In the genomic region with DNA sequence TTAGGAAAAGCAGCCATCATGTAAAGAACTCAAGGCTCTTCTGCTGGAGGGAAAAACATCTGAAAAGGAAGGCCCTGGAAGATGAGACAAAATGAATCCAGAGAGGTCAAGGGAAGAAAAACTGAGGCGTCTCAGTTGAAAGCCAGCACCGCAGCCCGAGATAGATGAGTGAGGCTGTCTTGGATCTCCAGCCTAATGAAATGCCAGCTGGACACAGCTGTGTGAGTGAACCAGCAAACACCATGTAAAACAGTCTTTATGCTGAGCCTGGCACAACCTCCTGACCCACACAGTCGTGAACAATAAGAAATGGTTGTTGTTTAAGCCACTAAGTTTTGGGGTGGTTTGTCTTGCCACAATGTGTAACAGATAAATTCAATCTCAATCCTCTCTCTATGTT, we compare ENCODE assay signal across 24 cellular contexts. TPM values are rescaled to one million over a fixed set of nuclear protein-coding genes. Genes with fewer than 3 reads are reported as not detected.
"Had no signal": no experiment of that assay in that cellular context is flagged by ENCODE, and none has a peak within 500 bp of the region (broad histone marks: within the 10 kb centered on the region; RNA-seq: fewer than 3 reads in every experiment).

No MANE protein-coding gene starts in this region.

- H3K9me3 ChIP-seq: adrenal gland, SK-N-SH had no signal

- DNase-seq: activated CD4-positive, alpha-beta memory T cell treated with anti-CD3 and anti-CD28 coated beads, Interleukin-2, amount 10 ng/mL, durations not matched to agents 7 days and 5 days; activated CD4-positive, alpha-beta T cell treated with anti-CD3 and anti-CD28 coated beads for 36 hours; activated CD4-positive, alpha-beta T cell treated with anti-CD3 and anti-CD28 coated beads, Interleukin-2, amount 50 U/mL, for 1 hour; activated CD4-positive, CD25-positive, alpha-beta regulatory T cell; activated CD8-positive, alpha-beta memory T cell treated with anti-CD3 and anti-CD28 coated beads, Interleukin-2, amount 50 U/mL, for 48 hours; activated naive CD4-positive, alpha-beta T cell treated with anti-CD3 and anti-CD28 coated beads, Interleukin-2, amount 50 U/mL, for 16 hours; activated naive CD8-positive, alpha-beta T cell treated with anti-CD3 and anti-CD28 coated beads, Interleukin-2, amount 10 ng/mL, durations not matched to agents 7 days and 5 days; activated T-cell treated with anti-CD3 and anti-CD28 coated beads, Interleukin-2, amount 50 U/mL, for 1 hour; adrenal gland; anterior cingulate cortex; Kasumi-1; KBM-7; NCI-H1092; NCI-H1417; NCI-H1930; NCI-H345; NCI-H510A; NCI-H526 treated with DMSO at 0.1 percent for 48 hours; NCI-H82; SIG-M5; SK-N-SH; T-helper 1 cell had no signal

- H3K4me1 ChIP-seq: adrenal gland had no signal

- H3K27me3 ChIP-seq: adrenal gland had no signal

- H3K36me3 ChIP-seq: adrenal gland had no signal

- H3K4me2 ChIP-seq: SK-N-SH had no signal

- H3K9ac ChIP-seq: SK-N-SH had no signal

- H3K27ac ChIP-seq: adrenal gland, VCaP had no signal

- H3K4me3 ChIP-seq: adrenal gland had no signal

RNA-seq across cellular contexts. Expression of gene RASL11B, which starts 48.6 kb away (rescaled TPM):
- total RNA-seq: OCI-LY7 had no signal
